ENCODE assay signal across 1 cellular context in the genomic region with DNA sequence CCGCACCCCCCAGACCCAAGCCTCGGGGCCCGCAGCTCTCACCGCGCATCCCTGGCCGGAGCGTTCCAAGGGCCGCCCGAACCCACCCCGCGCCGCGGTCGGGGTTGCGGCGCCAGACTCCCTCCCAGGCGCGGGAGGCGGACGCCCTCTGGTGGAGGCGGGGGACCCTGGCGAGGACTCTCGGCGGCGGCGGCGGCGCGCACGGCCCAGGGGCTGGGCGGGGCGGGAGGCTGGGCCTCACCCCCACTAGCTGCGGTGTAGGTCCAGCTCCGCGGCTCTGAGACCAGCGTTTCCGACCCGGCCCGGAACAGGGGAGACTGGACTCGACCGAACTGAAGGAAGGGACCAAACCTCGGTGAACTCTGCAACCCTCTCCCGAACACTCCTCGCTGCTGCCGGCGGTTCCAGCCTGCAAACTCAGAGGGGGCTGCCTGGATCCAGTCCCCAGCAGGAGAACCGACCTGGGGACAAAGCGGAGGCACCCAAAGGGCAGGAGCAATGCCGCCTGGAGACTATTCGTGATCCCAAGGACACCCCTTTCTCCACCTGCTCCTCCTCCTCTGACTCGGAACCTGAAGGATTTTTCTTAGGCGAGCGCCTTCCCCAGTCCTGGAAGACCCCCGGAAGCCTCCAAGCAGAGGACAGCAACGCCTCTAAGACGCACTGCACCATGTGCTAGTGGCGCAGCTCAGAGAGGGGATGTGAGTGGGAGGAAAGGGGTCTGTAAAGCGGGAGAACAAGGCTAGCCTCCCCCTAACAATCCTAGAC.
TF ChIP-seq lines count a peak whose summit lies in the region.

No MANE protein-coding gene starts in this region.

TF ChIP-seq in HepG2, 621 proteins besides CTCF, POLR2A, EP300 and RAD21 (continued from another document and continues in another):
- TF ChIP-seq, protein P1, sequence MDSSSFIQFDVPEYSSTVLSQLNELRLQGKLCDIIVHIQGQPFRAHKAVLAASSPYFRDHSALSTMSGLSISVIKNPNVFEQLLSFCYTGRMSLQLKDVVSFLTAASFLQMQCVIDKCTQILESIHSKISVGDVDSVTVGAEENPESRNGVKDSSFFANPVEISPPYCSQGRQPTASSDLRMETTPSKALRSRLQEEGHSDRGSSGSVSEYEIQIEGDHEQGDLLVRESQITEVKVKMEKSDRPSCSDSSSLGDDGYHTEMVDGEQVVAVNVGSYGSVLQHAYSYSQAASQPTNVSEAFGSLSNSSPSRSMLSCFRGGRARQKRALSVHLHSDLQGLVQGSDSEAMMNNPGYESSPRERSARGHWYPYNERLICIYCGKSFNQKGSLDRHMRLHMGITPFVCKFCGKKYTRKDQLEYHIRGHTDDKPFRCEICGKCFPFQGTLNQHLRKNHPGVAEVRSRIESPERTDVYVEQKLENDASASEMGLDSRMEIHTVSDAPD (CRISPR knock-in tag; IDR thresholded peaks at IDR 0.05): peak; percentile 35; the same call in 1 of the 2 replicates
- TF ChIP-seq, protein P2, sequence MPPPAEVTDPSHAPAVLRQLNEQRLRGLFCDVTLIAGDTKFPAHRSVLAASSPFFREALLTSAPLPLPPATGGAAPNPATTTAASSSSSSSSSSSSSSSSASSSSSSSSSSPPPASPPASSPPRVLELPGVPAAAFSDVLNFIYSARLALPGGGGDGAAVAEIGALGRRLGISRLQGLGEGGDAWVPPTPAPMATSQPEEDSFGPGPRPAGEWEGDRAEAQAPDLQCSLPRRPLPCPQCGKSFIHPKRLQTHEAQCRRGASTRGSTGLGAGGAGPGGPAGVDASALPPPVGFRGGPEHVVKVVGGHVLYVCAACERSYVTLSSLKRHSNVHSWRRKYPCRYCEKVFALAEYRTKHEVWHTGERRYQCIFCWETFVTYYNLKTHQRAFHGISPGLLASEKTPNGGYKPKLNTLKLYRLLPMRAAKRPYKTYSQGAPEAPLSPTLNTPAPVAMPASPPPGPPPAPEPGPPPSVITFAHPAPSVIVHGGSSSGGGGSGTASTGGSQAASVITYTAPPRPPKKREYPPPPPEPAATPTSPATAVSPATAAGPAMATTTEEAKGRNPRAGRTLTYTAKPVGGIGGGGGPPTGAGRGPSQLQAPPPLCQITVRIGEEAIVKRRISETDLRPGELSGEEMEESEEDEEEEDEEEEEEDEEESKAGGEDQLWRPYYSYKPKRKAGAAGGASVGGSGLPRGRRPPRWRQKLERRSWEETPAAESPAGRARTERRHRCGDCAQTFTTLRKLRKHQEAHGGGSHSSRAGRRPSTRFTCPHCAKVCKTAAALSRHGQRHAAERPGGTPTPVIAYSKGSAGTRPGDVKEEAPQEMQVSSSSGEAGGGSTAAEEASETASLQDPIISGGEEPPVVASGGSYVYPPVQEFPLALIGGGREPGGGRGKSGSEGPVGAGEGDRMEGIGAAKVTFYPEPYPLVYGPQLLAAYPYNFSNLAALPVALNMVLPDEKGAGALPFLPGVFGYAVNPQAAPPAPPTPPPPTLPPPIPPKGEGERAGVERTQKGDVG (CRISPR knock-in tag; IDR thresholded peaks at IDR 0.05; ENCODE audit: borderline replicate concordance): no peak; the same call in 1 of the 2 replicates
- TF ChIP-seq ZNF746 (CRISPR knock-in tag; IDR thresholded peaks at IDR 0.05): no peak
- TF ChIP-seq PHF21A (CRISPR knock-in tag; IDR thresholded peaks at IDR 0.05): 0 out of 2 replicates have a peak, but pooled peaks have one; percentile 44
- peak; percentile 37; the same call in 1 of the 2 replicates for TF ChIP-seq SAFB2 (CRISPR knock-in tag; IDR thresholded peaks at IDR 0.05; ENCODE audit: borderline replicate concordance, low read depth)
- no peak; the same call in 1 of the 2 replicates for TF ChIP-seq ZMYM3 (CRISPR knock-in tag; IDR thresholded peaks at IDR 0.05)
- TF ChIP-seq BCL6 (CRISPR knock-in tag; IDR thresholded peaks at IDR 0.05): 0 out of 2 replicates have a peak, but pooled peaks have one; percentile 9
- TF ChIP-seq BCL3 (CRISPR knock-in tag; IDR thresholded peaks at IDR 0.05): peak; percentile 42; the same call in 1 of the 2 replicates
- 0 out of 2 replicates have a peak, but pooled peaks have one; percentile 18 for TF ChIP-seq SNAPC2 (CRISPR knock-in tag; IDR thresholded peaks at IDR 0.05)
- peak; percentile 52; the same call in 1 of the 2 replicates for TF ChIP-seq ZXDC (CRISPR knock-in tag; IDR thresholded peaks at IDR 0.05)
- no peak for TF ChIP-seq RORA (CRISPR knock-in tag; IDR thresholded peaks at IDR 0.05)
- no peak for TF ChIP-seq EED (CRISPR knock-in tag; IDR thresholded peaks at IDR 0.05)
- peak; percentile 83; the same call in 1 of the 2 replicates for TF ChIP-seq ZNF451 (CRISPR knock-in tag; IDR thresholded peaks at IDR 0.05)
- TF ChIP-seq NBN (conservative IDR thresholded peaks at IDR 0.05): no peak
- peak; percentile 43; the same call in 1 of the 2 replicates for TF ChIP-seq ZNF431 (CRISPR knock-in tag; IDR thresholded peaks at IDR 0.05; ENCODE audit: borderline replicate concordance, low read depth)
- TF ChIP-seq MYNN (CRISPR knock-in tag; IDR thresholded peaks at IDR 0.05; ENCODE audit: low read depth): no peak
- TF ChIP-seq TCF12 (IDR thresholded peaks at IDR 0.05): no peak
- TF ChIP-seq TCF12 (CRISPR knock-in tag; IDR thresholded peaks at IDR 0.05): peak; percentile 72; the same call in 1 of the 2 replicates
- TF ChIP-seq, protein P3, sequence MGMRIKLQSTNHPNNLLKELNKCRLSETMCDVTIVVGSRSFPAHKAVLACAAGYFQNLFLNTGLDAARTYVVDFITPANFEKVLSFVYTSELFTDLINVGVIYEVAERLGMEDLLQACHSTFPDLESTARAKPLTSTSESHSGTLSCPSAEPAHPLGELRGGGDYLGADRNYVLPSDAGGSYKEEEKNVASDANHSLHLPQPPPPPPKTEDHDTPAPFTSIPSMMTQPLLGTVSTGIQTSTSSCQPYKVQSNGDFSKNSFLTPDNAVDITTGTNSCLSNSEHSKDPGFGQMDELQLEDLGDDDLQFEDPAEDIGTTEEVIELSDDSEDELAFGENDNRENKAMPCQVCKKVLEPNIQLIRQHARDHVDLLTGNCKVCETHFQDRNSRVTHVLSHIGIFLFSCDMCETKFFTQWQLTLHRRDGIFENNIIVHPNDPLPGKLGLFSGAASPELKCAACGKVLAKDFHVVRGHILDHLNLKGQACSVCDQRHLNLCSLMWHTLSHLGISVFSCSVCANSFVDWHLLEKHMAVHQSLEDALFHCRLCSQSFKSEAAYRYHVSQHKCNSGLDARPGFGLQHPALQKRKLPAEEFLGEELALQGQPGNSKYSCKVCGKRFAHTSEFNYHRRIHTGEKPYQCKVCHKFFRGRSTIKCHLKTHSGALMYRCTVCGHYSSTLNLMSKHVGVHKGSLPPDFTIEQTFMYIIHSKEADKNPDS (CRISPR knock-in tag; IDR thresholded peaks at IDR 0.05): peak; percentile 14; the same call in 1 of the 2 replicates
- TF ChIP-seq, protein P4, sequence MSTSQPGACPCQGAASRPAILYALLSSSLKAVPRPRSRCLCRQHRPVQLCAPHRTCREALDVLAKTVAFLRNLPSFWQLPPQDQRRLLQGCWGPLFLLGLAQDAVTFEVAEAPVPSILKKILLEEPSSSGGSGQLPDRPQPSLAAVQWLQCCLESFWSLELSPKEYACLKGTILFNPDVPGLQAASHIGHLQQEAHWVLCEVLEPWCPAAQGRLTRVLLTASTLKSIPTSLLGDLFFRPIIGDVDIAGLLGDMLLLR (CRISPR knock-in tag; IDR thresholded peaks at IDR 0.05): peak; percentile 78; the same call in 1 of the 2 replicates
- TF ChIP-seq REPIN1 (CRISPR knock-in tag; IDR thresholded peaks at IDR 0.05; ENCODE audit: borderline replicate concordance, low read depth): peak; percentile 69; the same call in 1 of the 2 replicates
- TF ChIP-seq ZNF841 (CRISPR knock-in tag; IDR thresholded peaks at IDR 0.05; ENCODE audit: borderline replicate concordance): no peak
- TF ChIP-seq, protein P5, sequence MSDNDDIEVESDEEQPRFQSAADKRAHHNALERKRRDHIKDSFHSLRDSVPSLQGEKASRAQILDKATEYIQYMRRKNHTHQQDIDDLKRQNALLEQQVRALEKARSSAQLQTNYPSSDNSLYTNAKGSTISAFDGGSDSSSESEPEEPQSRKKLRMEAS (IDR thresholded peaks at IDR 0.05): peak; percentile 54
- peak; percentile 85; the same call in 1 of the 2 replicates for TF ChIP-seq ZFP82 (CRISPR knock-in tag; IDR thresholded peaks at IDR 0.05; ENCODE audit: borderline replicate concordance)
- TF ChIP-seq ZNF382 (CRISPR knock-in tag; IDR thresholded peaks at IDR 0.05; ENCODE audit: borderline replicate concordance): no peak
- no peak for TF ChIP-seq PTBP1 (IDR thresholded peaks at IDR 0.05; ENCODE audit: low read depth, low read length, poor library complexity, severe bottlenecking)
- TF ChIP-seq MIXL1 (CRISPR knock-in tag; IDR thresholded peaks at IDR 0.05): peak; percentile 17; the same call in 1 of the 2 replicates
- TF ChIP-seq ZNF224 (CRISPR knock-in tag; IDR thresholded peaks at IDR 0.05): 0 out of 2 replicates have a peak, but pooled peaks have one; percentile 24
- 0 out of 2 replicates have a peak, but pooled peaks have one; percentile 39 for TF ChIP-seq ZNF510 (CRISPR knock-in tag; IDR thresholded peaks at IDR 0.05; ENCODE audit: low read depth)
- TF ChIP-seq ZNF674 (CRISPR knock-in tag; IDR thresholded peaks at IDR 0.05; ENCODE audit: low read depth): no peak
- TF ChIP-seq, protein P6, sequence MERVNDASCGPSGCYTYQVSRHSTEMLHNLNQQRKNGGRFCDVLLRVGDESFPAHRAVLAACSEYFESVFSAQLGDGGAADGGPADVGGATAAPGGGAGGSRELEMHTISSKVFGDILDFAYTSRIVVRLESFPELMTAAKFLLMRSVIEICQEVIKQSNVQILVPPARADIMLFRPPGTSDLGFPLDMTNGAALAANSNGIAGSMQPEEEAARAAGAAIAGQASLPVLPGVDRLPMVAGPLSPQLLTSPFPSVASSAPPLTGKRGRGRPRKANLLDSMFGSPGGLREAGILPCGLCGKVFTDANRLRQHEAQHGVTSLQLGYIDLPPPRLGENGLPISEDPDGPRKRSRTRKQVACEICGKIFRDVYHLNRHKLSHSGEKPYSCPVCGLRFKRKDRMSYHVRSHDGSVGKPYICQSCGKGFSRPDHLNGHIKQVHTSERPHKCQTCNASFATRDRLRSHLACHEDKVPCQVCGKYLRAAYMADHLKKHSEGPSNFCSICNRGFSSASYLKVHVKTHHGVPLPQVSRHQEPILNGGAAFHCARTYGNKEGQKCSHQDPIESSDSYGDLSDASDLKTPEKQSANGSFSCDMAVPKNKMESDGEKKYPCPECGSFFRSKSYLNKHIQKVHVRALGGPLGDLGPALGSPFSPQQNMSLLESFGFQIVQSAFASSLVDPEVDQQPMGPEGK (CRISPR knock-in tag; IDR thresholded peaks at IDR 0.05): peak; percentile 86
- TF ChIP-seq NR2F1 (CRISPR knock-in tag; IDR thresholded peaks at IDR 0.05): no peak
- TF ChIP-seq ZNF446 (CRISPR knock-in tag; IDR thresholded peaks at IDR 0.05): peak; percentile 83
- TF ChIP-seq HNRNPL (IDR thresholded peaks at IDR 0.05; ENCODE audit: low read depth, low read length): peak; percentile 18; the same call in 1 of the 2 replicates
- no peak; the same call in 1 of the 2 replicates for TF ChIP-seq TOE1 (CRISPR knock-in tag; IDR thresholded peaks at IDR 0.05)
- TF ChIP-seq ZFP41 (CRISPR knock-in tag; IDR thresholded peaks at IDR 0.05; ENCODE audit: borderline replicate concordance): no peak
- TF ChIP-seq DZIP1 (CRISPR knock-in tag; IDR thresholded peaks at IDR 0.05): no peak
- TF ChIP-seq ZBTB8A (CRISPR knock-in tag; IDR thresholded peaks at IDR 0.05; ENCODE audit: borderline replicate concordance, low read depth): no peak
- TF ChIP-seq, protein P7, sequence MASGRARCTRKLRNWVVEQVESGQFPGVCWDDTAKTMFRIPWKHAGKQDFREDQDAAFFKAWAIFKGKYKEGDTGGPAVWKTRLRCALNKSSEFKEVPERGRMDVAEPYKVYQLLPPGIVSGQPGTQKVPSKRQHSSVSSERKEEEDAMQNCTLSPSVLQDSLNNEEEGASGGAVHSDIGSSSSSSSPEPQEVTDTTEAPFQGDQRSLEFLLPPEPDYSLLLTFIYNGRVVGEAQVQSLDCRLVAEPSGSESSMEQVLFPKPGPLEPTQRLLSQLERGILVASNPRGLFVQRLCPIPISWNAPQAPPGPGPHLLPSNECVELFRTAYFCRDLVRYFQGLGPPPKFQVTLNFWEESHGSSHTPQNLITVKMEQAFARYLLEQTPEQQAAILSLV (CRISPR knock-in tag; IDR thresholded peaks at IDR 0.05; ENCODE audit: borderline replicate concordance): peak; percentile 68; the same call in 1 of the 2 replicates
